ENCODE assay signal across 26 cellular contexts in the genomic region with DNA sequence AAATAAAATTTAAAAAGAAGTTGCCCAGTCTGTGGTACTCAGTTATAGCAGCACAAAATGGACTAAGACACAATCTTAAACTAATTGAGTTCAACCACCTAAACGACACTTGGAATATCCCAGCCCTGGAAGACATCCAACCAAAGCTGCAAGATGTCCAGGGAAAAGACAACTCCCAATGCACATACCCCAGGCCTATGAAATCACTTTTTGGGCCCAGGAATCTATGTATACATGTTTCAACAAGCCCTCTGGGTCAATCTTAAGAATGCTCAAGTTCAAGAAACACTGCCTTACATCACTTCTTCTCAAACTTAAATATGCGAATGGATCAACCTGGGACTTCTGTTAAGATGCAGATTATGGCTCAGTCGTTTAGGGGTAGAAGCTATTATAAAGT.
"Had no signal": no experiment of that assay in that cellular context is flagged by ENCODE, and none has a peak within 500 bp of the region (broad histone marks: within the 10 kb centered on the region; RNA-seq: fewer than 3 reads in every experiment).

No MANE protein-coding gene starts in this region.

- H3K27ac ChIP-seq: left ventricle myocardium inferior, ovary, right atrium auricular region, skin epidermis, stomach, testis, thyroid gland, transverse colon, upper lobe of left lung, vagina had no signal

- H3K27me3 ChIP-seq: ovary, right atrium auricular region, stomach, testis, thyroid gland, transverse colon, upper lobe of left lung, vagina had no signal

- H3K27ac Mint-ChIP-seq: immature natural killer cell; memory B cell; naive thymus-derived CD4-positive, alpha-beta T cell; natural killer cell treated with Interleukin-12 subunit alpha and Interleukin-12 subunit beta and Interleukin-15 and Interleukin-18, amount 100 ng/mL, for 72 hours; progenitor cell of endocrine pancreas; stimulated activated naive B cell treated with anti-CD40 and anti-IgM and Interleukin-4, amounts not matched to agents 10 μg/mL and 1 μg/mL and 100 μg/mL, for 72 hours had no signal

- H3K27me3 Mint-ChIP-seq: memory B cell; natural killer cell treated with Interleukin-12 subunit alpha and Interleukin-12 subunit beta and Interleukin-15 and Interleukin-18, amount 100 ng/mL, for 72 hours; progenitor cell of endocrine pancreas; stimulated activated naive B cell treated with anti-CD40 and anti-IgM and Interleukin-4, amounts not matched to agents 10 μg/mL and 1 μg/mL and 100 μg/mL, for 72 hours had no signal

- H3K4me3 Mint-ChIP-seq: immature natural killer cell; memory B cell; naive thymus-derived CD4-positive, alpha-beta T cell; natural killer cell treated with Interleukin-12 subunit alpha and Interleukin-12 subunit beta and Interleukin-15 and Interleukin-18, amount 100 ng/mL, for 72 hours; stimulated activated naive B cell treated with anti-CD40 and anti-IgM and Interleukin-4, amounts not matched to agents 10 μg/mL and 1 μg/mL and 100 μg/mL, for 72 hours had no signal

- H3K4me3 ChIP-seq: left ventricle myocardium inferior, lung, mucosa of descending colon, ovary, right atrium auricular region, skin epidermis, stomach, testis, thyroid gland, transverse colon, upper lobe of left lung, vagina had no signal

- H3K4me1 Mint-ChIP-seq: immature natural killer cell; memory B cell; naive thymus-derived CD4-positive, alpha-beta T cell; stimulated activated naive B cell treated with anti-CD40 and anti-IgM and Interleukin-4, amounts not matched to agents 10 μg/mL and 1 μg/mL and 100 μg/mL, for 72 hours had no signal

- H3K36me3 ChIP-seq: left ventricle myocardium inferior, ovary, right atrium auricular region, stomach, thyroid gland, transverse colon, upper lobe of left lung, vagina had no signal

- H3K4me1 ChIP-seq: left ventricle myocardium inferior, right atrium auricular region, stomach, testis, thyroid gland, transverse colon, upper lobe of left lung, vagina had no signal

- H3K9me3 ChIP-seq: left ventricle myocardium inferior, mucosa of descending colon, ovary, right atrium auricular region, stomach, testis, thyroid gland, transverse colon, upper lobe of left lung, vagina had no signal

- H3K36me3 Mint-ChIP-seq: immature natural killer cell; memory B cell; naive thymus-derived CD4-positive, alpha-beta T cell; stimulated activated naive B cell treated with anti-CD40 and anti-IgM and Interleukin-4, amounts not matched to agents 10 μg/mL and 1 μg/mL and 100 μg/mL, for 72 hours had no signal

- DNase-seq: hypothalamus; immature natural killer cell; islet precursor cell; left ventricle myocardium inferior; midbrain; mucosa of descending colon; naive thymus-derived CD4-positive, alpha-beta T cell; ovary; stimulated activated CD4-positive, alpha-beta T cell treated with anti-CD3 and anti-CD28 coated beads, Interleukin-12 subunit alpha, Interleukin-12 subunit beta, amount 100 ng/mL, for 4 hours; stimulated activated CD4-positive, alpha-beta T cell treated with anti-CD3 and anti-CD28 coated beads, Interleukin-15, amount 100 ng/mL, for 24 hours; stimulated activated CD4-positive, alpha-beta T cell treated with anti-CD3 and anti-CD28 coated beads, Interleukin-2, amount 100 ng/mL, for 24 hours; stimulated activated CD4-positive, alpha-beta T cell treated with anti-CD3 and anti-CD28 coated beads, Interleukin-4, amount 100 ng/mL, for 1 hour; stimulated activated naive B cell treated with anti-CD40 and anti-IgM and Interleukin-4, amounts not matched to agents 10 μg/mL and 1 μg/mL and 100 μg/mL, for 72 hours; stimulated activated naive CD8-positive, alpha-beta T cell treated with anti-CD3 and anti-CD28 coated beads, Interleukin-15, Interleukin-2, amounts not matched to agents 100 U/mL and 50 U/mL, for 24 hours; stomach; testis; thyroid gland; transverse colon; upper lobe of left lung had no signal
